In the genomic region with DNA sequence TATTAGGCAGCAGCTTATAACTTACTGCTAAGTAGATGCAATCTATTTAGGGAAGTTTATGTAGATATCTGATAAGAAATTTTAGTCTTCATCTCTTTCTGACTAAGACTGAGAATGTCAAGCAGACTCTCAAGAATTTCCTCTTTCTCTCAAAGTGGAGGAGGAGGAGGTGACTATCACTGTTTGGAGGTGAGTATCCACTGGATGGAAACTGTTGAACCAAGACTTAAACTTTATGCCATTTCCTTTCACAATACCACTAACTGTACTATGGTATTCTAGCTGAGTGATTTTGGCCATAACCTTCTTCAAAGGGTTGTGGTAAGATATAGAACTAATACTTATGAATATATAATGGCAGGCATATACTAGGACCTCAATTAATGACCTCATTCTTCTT, we compare ENCODE assay signal across 14 cellular contexts.
DNase-seq lines count a peak whose midpoint lies in the region; ATAC-seq and TF ChIP-seq lines count a peak whose summit lies in the region.
"Had no signal": no experiment of that assay in that cellular context is flagged by ENCODE, and none has a peak within 500 bp of the region (broad histone marks: within the 10 kb centered on the region; RNA-seq: fewer than 3 reads in every experiment).

No MANE protein-coding gene starts in this region.

- H3K27me3 Mint-ChIP-seq in activated CD8-positive, alpha-beta T cell treated with anti-CD3 and anti-CD28 coated beads for 36 hours, result no peaks in the 10 kb centered on the region
- H3K27me3 Mint-ChIP-seq in activated CD8-positive, alpha-beta T cell treated with anti-CD3 and anti-CD28 coated beads, Interleukin-2, amount 10 ng/mL, durations not matched to agents 7 days and 5 days (ENCODE audit: low read depth), result no peaks in the 10 kb centered on the region

- intact Hi-C loops in activated CD8-positive, alpha-beta T cell treated with anti-CD3 and anti-CD28 coated beads for 36 hours (cut with micrococcal nuclease), result no loop called here

- no peaks in the 10 kb centered on the region for H3K27me3 ChIP-seq in MM.1S (replicated peaks; ENCODE audit: insufficient read depth, low read length)
- H3K27me3 ChIP-seq: upper lobe of right lung had no signal

- no peak overlapping the region for H3K4me2 ChIP-seq in MM.1S (ENCODE audit: low read depth, low read length)
- H3K4me2 ChIP-seq: A549 had no signal

- H3K4me3 ChIP-seq in MM.1S (ENCODE audit: low read length), result no peak overlapping the region
- H3K4me3 ChIP-seq: A549, skin epidermis, upper lobe of right lung had no signal

- CTCF ChIA-PET in activated CD8-positive, alpha-beta T cell treated with anti-CD3 and anti-CD28 coated beads for 36 hours (lab: Charles Lee), result interaction anchor here (1.0 kb wide), 1 partner anchor 713 kb away, joined by 4 read pairs; no protein-coding TSS in a partner anchor
- CTCF ChIA-PET in activated CD8-positive, alpha-beta T cell treated with anti-CD3 and anti-CD28 coated beads, Interleukin-2, amount 10 ng/mL, durations not matched to agents 7 days and 5 days (lab: Charles Lee), result interaction anchor here (0.6 to 1.4 kb wide), 2 partner anchors 712 to 1496 kb away, joined by 3 read pairs; no protein-coding TSS in a partner anchor
- CTCF ChIA-PET in HEK293T (lab: Yijun Ruan, JAX), result interaction anchor here (0.6 kb wide), 2 partner anchors 85 to 724 kb away, joined by 4 to 5 read pairs; no protein-coding TSS in a partner anchor

- no peak for DNase-seq in activated CD8-positive, alpha-beta T cell treated with anti-CD3 and anti-CD28 coated beads for 36 hours
- DNase-seq in activated CD8-positive, alpha-beta T cell treated with anti-CD3 and anti-CD28 coated beads, Interleukin-2, amount 10 ng/mL, durations not matched to agents 7 days and 5 days, result no peak
- DNase-seq in renal cortical epithelial cell (ENCODE audit: low read depth) (peak; percentile 22), cerebellar cortex (ENCODE audit: low spot score) (no peak), MM.1S (no peak), HEK293T (ENCODE audit: extremely low spot score) (no peak)
- DNase-seq: NCI-H2227 treated with DMSO at 0.1 percent for 48 hours, upper lobe of right lung had no signal

- H3K9ac ChIP-seq in MM.1S (ENCODE audit: low read length), result no peak overlapping the region

- POLR2A ChIA-PET in activated CD8-positive, alpha-beta T cell treated with anti-CD3 and anti-CD28 coated beads for 36 hours (lab: Charles Lee), result no interaction called here
- POLR2A ChIA-PET in activated CD8-positive, alpha-beta T cell treated with anti-CD3 and anti-CD28 coated beads, Interleukin-2, amount 10 ng/mL, durations not matched to agents 7 days and 5 days (lab: Charles Lee), result no interaction called here
- POLR2A ChIA-PET in HEK293T (lab: Yijun Ruan, JAX), result no interaction called here

- H3K9me2 ChIP-seq in MM.1S (replicated peaks; ENCODE audit: insufficient read depth, low read length), result no peaks in the 10 kb centered on the region

- H3K4me1 Mint-ChIP-seq in activated CD8-positive, alpha-beta T cell treated with anti-CD3 and anti-CD28 coated beads for 36 hours (ENCODE audit: low read depth), result peaks cover 23% of the 10 kb centered on the region
- peaks cover 6% of the 10 kb centered on the region for H3K4me1 Mint-ChIP-seq in activated CD8-positive, alpha-beta T cell treated with anti-CD3 and anti-CD28 coated beads, Interleukin-2, amount 10 ng/mL, durations not matched to agents 7 days and 5 days (ENCODE audit: low read depth)
- H3K4me1 Mint-ChIP-seq: neural crest cell had no signal

- ATAC-seq in activated CD8-positive, alpha-beta T cell treated with anti-CD3 and anti-CD28 coated beads for 36 hours, result peak; percentile 85
- ATAC-seq in activated CD8-positive, alpha-beta T cell treated with anti-CD3 and anti-CD28 coated beads, Interleukin-2, amount 10 ng/mL, durations not matched to agents 7 days and 5 days, result no peak
- ATAC-seq in HG02759 (IDR thresholded peaks at IDR 0.05; ENCODE audit: unreplicated experiment) (peak; percentile 70), HG03565 (IDR thresholded peaks at IDR 0.05; ENCODE audit: unreplicated experiment) (peak; percentile 83)
- ATAC-seq: A549, left lobe of liver had no signal

- no peaks in the 10 kb centered on the region for H3K36me3 Mint-ChIP-seq in activated CD8-positive, alpha-beta T cell treated with anti-CD3 and anti-CD28 coated beads for 36 hours (ENCODE audit: low read depth)
- H3K36me3 Mint-ChIP-seq in activated CD8-positive, alpha-beta T cell treated with anti-CD3 and anti-CD28 coated beads, Interleukin-2, amount 10 ng/mL, durations not matched to agents 7 days and 5 days (ENCODE audit: low read depth), result no peaks in the 10 kb centered on the region

- no peak overlapping the region for H2AFZ ChIP-seq in MM.1S (ENCODE audit: low read length)

- no peaks in the 10 kb centered on the region for H3F3A ChIP-seq in MM.1S (ENCODE audit: insufficient read depth, low read length)

- no peak overlapping the region for H3K27ac Mint-ChIP-seq in activated CD8-positive, alpha-beta T cell treated with anti-CD3 and anti-CD28 coated beads for 36 hours
- H3K27ac Mint-ChIP-seq in activated CD8-positive, alpha-beta T cell treated with anti-CD3 and anti-CD28 coated beads, Interleukin-2, amount 10 ng/mL, durations not matched to agents 7 days and 5 days, result no peak overlapping the region

- H3K36me3 ChIP-seq in MM.1S (replicated peaks; ENCODE audit: insufficient read depth, low read length), result no peaks in the 10 kb centered on the region
- H3K36me3 ChIP-seq: upper lobe of right lung had no signal

- TF ChIP-seq CTCF in activated CD8-positive, alpha-beta T cell treated with anti-CD3 and anti-CD28 coated beads for 36 hours (IDR thresholded peaks at IDR 0.05), result no peak
- TF ChIP-seq CTCF in MM.1S (IDR thresholded peaks at IDR 0.05; ENCODE audit: low read length), result no peak

- no peaks in the 10 kb centered on the region for H3K4me1 ChIP-seq in MM.1S (ENCODE audit: low read length)
- H3K4me1 ChIP-seq: upper lobe of right lung had no signal

- H3K4me3 Mint-ChIP-seq in activated CD8-positive, alpha-beta T cell treated with anti-CD3 and anti-CD28 coated beads for 36 hours, result no peak overlapping the region
- H3K4me3 Mint-ChIP-seq in activated CD8-positive, alpha-beta T cell treated with anti-CD3 and anti-CD28 coated beads, Interleukin-2, amount 10 ng/mL, durations not matched to agents 7 days and 5 days, result no peak overlapping the region
- H3K4me3 Mint-ChIP-seq: neural crest cell had no signal

- H3K9me3 ChIP-seq in MM.1S (replicated peaks; ENCODE audit: insufficient read depth, low read length), result no peaks in the 10 kb centered on the region
- H3K9me3 ChIP-seq: A549, upper lobe of right lung had no signal

- H3K27ac ChIP-seq in MM.1S (ENCODE audit: low read length), result no peak overlapping the region
- H3K27ac ChIP-seq: A549, skin epidermis, upper lobe of right lung had no signal

- H3K79me2 ChIP-seq in MM.1S (ENCODE audit: low read length), result no peaks in the 10 kb centered on the region

- no peaks in the 10 kb centered on the region for H3K9me3 Mint-ChIP-seq in activated CD8-positive, alpha-beta T cell treated with anti-CD3 and anti-CD28 coated beads for 36 hours
- H3K9me3 Mint-ChIP-seq in activated CD8-positive, alpha-beta T cell treated with anti-CD3 and anti-CD28 coated beads, Interleukin-2, amount 10 ng/mL, durations not matched to agents 7 days and 5 days (ENCODE audit: insufficient read depth), result peaks cover 4% of the 10 kb centered on the region

- H4K20me1 ChIP-seq in MM.1S (ENCODE audit: insufficient read depth, low read length), result no peaks in the 10 kb centered on the region

TF ChIP-seq in HEK293T, 16 proteins besides CTCF, POLR2A, EP300 and RAD21:
- TF ChIP-seq ARNT (IDR thresholded peaks at IDR 0.05), result no peak
- TF ChIP-seq BHLHE40 (IDR thresholded peaks at IDR 0.05; ENCODE audit: borderline replicate concordance), result no peak
- TF ChIP-seq LEF1 (IDR thresholded peaks at IDR 0.05; ENCODE audit: borderline replicate concordance), result no peak
- no peak for TF ChIP-seq ZNF384 (IDR thresholded peaks at IDR 0.05)
- TF ChIP-seq SUZ12 (IDR thresholded peaks at IDR 0.05), result no peak
- TF ChIP-seq HDGF (IDR thresholded peaks at IDR 0.05; ENCODE audit: borderline replicate concordance), result no peak
- TF ChIP-seq L3MBTL2 (conservative IDR thresholded peaks at IDR 0.05), result no peak
- TF ChIP-seq, protein P1, sequence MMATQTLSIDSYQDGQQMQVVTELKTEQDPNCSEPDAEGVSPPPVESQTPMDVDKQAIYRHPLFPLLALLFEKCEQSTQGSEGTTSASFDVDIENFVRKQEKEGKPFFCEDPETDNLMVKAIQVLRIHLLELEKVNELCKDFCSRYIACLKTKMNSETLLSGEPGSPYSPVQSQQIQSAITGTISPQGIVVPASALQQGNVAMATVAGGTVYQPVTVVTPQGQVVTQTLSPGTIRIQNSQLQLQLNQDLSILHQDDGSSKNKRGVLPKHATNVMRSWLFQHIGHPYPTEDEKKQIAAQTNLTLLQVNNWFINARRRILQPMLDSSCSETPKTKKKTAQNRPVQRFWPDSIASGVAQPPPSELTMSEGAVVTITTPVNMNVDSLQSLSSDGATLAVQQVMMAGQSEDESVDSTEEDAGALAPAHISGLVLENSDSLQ (IDR thresholded peaks at IDR 0.05), result no peak
- no peak for TF ChIP-seq NFRKB (IDR thresholded peaks at IDR 0.05)
